25 cellular contexts compared by ENCODE assay signal in the genomic region with DNA sequence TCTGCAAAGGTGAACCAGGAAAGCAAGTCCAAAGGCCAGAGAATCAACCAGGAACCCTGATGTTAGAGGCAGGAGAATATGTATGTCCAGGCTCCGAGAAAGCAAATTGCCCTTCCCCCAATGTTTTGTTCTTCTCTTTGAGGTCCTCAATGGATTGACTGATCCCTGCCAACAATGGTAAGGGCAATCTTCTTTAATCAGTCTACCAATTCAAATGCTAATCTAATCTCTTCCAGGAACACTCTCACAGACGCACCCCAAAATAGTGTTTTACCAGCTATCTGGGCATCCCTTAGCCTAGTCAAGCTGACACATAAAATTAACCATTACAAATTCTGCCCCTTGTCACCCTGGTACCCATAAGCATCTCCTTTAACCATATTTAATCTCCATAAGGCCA.
A peak's percentile ranks its signal among the peaks of the same experiment; 100 is the strongest.
DNase-seq lines count a peak whose midpoint lies in the region; ATAC-seq and TF ChIP-seq lines count a peak whose summit lies in the region.
"Had no signal": no experiment of that assay in that cellular context is flagged by ENCODE, and none has a peak within 500 bp of the region (broad histone marks: within the 10 kb centered on the region; RNA-seq: fewer than 3 reads in every experiment).

No MANE protein-coding gene starts in this region.

- no peak overlapping the region for H3K4me3 Mint-ChIP-seq in activated CD4-positive, alpha-beta T cell treated with anti-CD3 and anti-CD28 coated beads, Interleukin-2, amount 10 ng/mL, durations not matched to agents 24 days and 14 days
- H3K4me3 Mint-ChIP-seq in activated CD4-positive, alpha-beta T cell treated with anti-CD3 and anti-CD28 coated beads, Interleukin-2, amount 10 ng/mL, durations not matched to agents 7 days and 5 days: no peak overlapping the region
- H3K4me3 Mint-ChIP-seq in CD4-positive, alpha-beta T cell: no peak overlapping the region
- no peak overlapping the region for H3K4me3 Mint-ChIP-seq in activated T-helper 1 cell treated with anti-CD3 and anti-CD28 coated beads, Interleukin-12 subunit alpha, Interleukin-12 subunit beta, Interleukin-2, Interleukin-4 antibody, amounts not matched to agents 30 ng/mL and 10 ng/mL and 1 ng/mL, durations not matched to agents 14 hours and 24 hours and 36 hours
- no peak overlapping the region for H3K4me3 Mint-ChIP-seq in neural progenitor cell
- H3K4me3 Mint-ChIP-seq: CD4-positive, CD25-positive, alpha-beta regulatory T cell; HFFc6 had no signal

- H3K4me2 ChIP-seq in neural progenitor cell: no peak overlapping the region
- H3K4me2 ChIP-seq: BLaER1 had no signal

- TF ChIP-seq CTCF in CD4-positive, alpha-beta T cell (IDR thresholded peaks at IDR 0.05): no peak
- TF ChIP-seq CTCF in neural progenitor cell (IDR thresholded peaks at IDR 0.05): no peak

- no peak for ATAC-seq in CD4-positive, alpha-beta T cell (ENCODE audit: poor library complexity)
- ATAC-seq in aorta (ENCODE audit: low FRiP score): no peak
- ATAC-seq in SK-N-SH treated with all-trans-retinoic acid at 6 μM for 48 hours: no peak
- ATAC-seq: PC-3, Right ventricle myocardium inferior had no signal

- peaks cover 72% of the 10 kb centered on the region for H3K36me3 Mint-ChIP-seq in activated CD4-positive, alpha-beta T cell treated with anti-CD3 and anti-CD28 coated beads, Interleukin-2, amount 10 ng/mL, durations not matched to agents 24 days and 14 days (ENCODE audit: low read depth)
- H3K36me3 Mint-ChIP-seq in activated CD4-positive, alpha-beta T cell treated with anti-CD3 and anti-CD28 coated beads, Interleukin-2, amount 10 ng/mL, durations not matched to agents 7 days and 5 days (ENCODE audit: low read depth): peaks cover 77% of the 10 kb centered on the region
- peaks cover 92% of the 10 kb centered on the region for H3K36me3 Mint-ChIP-seq in CD4-positive, alpha-beta T cell (ENCODE audit: low read depth)
- H3K36me3 Mint-ChIP-seq in activated T-helper 1 cell treated with anti-CD3 and anti-CD28 coated beads, Interleukin-12 subunit alpha, Interleukin-12 subunit beta, Interleukin-2, Interleukin-4 antibody, amounts not matched to agents 30 ng/mL and 10 ng/mL and 1 ng/mL, durations not matched to agents 14 hours and 24 hours and 36 hours (ENCODE audit: low read depth): peaks cover 58% of the 10 kb centered on the region
- H3K36me3 Mint-ChIP-seq in neural progenitor cell: peaks cover 19% of the 10 kb centered on the region

- intact Hi-C loops in activated CD4-positive, alpha-beta T cell treated with anti-CD3 and anti-CD28 coated beads, Interleukin-2, amount 10 ng/mL, durations not matched to agents 24 days and 14 days (cut with micrococcal nuclease): no loop called here
- intact Hi-C loops in CD4-positive, alpha-beta T cell (cut with DNase I, micrococcal nuclease): no loop called here
- intact Hi-C loops in activated T-helper 1 cell treated with anti-CD3 and anti-CD28 coated beads, Interleukin-12 subunit alpha, Interleukin-12 subunit beta, Interleukin-2, Interleukin-4 antibody, amounts not matched to agents 30 ng/mL and 10 ng/mL and 1 ng/mL, durations not matched to agents 14 hours and 24 hours and 36 hours (cut with micrococcal nuclease): no loop called here
- intact Hi-C loops in aorta (cut with DNase I): no loop called here

- CTCF ChIA-PET in activated CD4-positive, alpha-beta T cell treated with anti-CD3 and anti-CD28 coated beads, Interleukin-2, amount 10 ng/mL, durations not matched to agents 7 days and 5 days (lab: Charles Lee): no interaction called here
- CTCF ChIA-PET in CD4-positive, alpha-beta T cell (lab: Charles Lee): no interaction called here

- H3K4me1 ChIP-seq in neural progenitor cell (peaks cover 18% of the 10 kb centered on the region), aorta (ENCODE audit: control insufficient read depth in 1 of 2, insufficient read depth in 2 of 2, low read length in 2 of 2) (no peaks in the 10 kb centered on the region)
- H3K4me1 ChIP-seq: BLaER1, HAP-1 had no signal

- H3K4me3 ChIP-seq in neural progenitor cell: no peak overlapping the region
- H3K4me3 ChIP-seq in aorta (ENCODE audit: low read length in 2 of 2): no peak overlapping the region
- H3K4me3 ChIP-seq: BLaER1, HAP-1, MG63, SJCRH30 had no signal

- DNase-seq in activated CD4-positive, alpha-beta T cell treated with anti-CD3 and anti-CD28 coated beads, Interleukin-2, amount 10 ng/mL, durations not matched to agents 24 days and 14 days: no peak
- DNase-seq in activated CD4-positive, alpha-beta T cell treated with anti-CD3 and anti-CD28 coated beads, Interleukin-2, amount 10 ng/mL, durations not matched to agents 7 days and 5 days: no peak
- no peak for DNase-seq in CD4-positive, alpha-beta T cell
- no peak for DNase-seq in activated T-helper 1 cell treated with anti-CD3 and anti-CD28 coated beads, Interleukin-12 subunit alpha, Interleukin-12 subunit beta, Interleukin-2, Interleukin-4 antibody, amounts not matched to agents 30 ng/mL and 10 ng/mL and 1 ng/mL, durations not matched to agents 14 hours and 24 hours and 36 hours (ENCODE audit: low spot score)
- DNase-seq in neural progenitor cell (ENCODE audit: low spot score) (peak; percentile 42), aorta (no peak)
- DNase-seq: CD4-positive, CD25-positive, alpha-beta regulatory T cell; HFFc6; IMR-90; KG1; MG63; NCI-H1105 treated with DMSO at 0.1 percent for 48 hours; NCI-H146; NCI-H1930; NCI-H2107; NCI-H446; NCI-H524 treated with DMSO at 0.1 percent for 48 hours; NCI-H82; NK-92 treated with Interleukin-12 subunit alpha and Interleukin-12 subunit beta, amount 100 ng/mL, for 24 hours; PC-3; SJCRH30 had no signal

- H3K9ac ChIP-seq in neural progenitor cell: no peak overlapping the region
- H3K9ac ChIP-seq: BLaER1 had no signal

- no peaks in the 10 kb centered on the region for H3K79me2 ChIP-seq in neural progenitor cell (ENCODE audit: low read depth)

- no peaks in the 10 kb centered on the region for H3K9me3 ChIP-seq in CD4-positive, alpha-beta T cell (ENCODE audit: control insufficient read depth, low read length)
- H3K9me3 ChIP-seq in neural progenitor cell (ENCODE audit: low read depth) (no peaks in the 10 kb centered on the region), aorta (ENCODE audit: control insufficient read depth, low read length) (no peaks in the 10 kb centered on the region)
- H3K9me3 ChIP-seq: BLaER1, HAP-1, MG63, SJCRH30 had no signal

- no peaks in the 10 kb centered on the region for H3K36me3 ChIP-seq in neural progenitor cell
- H3K36me3 ChIP-seq in aorta (ENCODE audit: control insufficient read depth in 1 of 2, insufficient read depth in 2 of 2, low read length in 1 of 2): no peaks in the 10 kb centered on the region
- H3K36me3 ChIP-seq: HAP-1, MG63 had no signal

- no peaks in the 10 kb centered on the region for H3F3A ChIP-seq in neural progenitor cell (ENCODE audit: low read depth)

- H3K27ac Mint-ChIP-seq in activated CD4-positive, alpha-beta T cell treated with anti-CD3 and anti-CD28 coated beads, Interleukin-2, amount 10 ng/mL, durations not matched to agents 24 days and 14 days: peak overlapping the region; percentile 4
- H3K27ac Mint-ChIP-seq in activated CD4-positive, alpha-beta T cell treated with anti-CD3 and anti-CD28 coated beads, Interleukin-2, amount 10 ng/mL, durations not matched to agents 7 days and 5 days: no peak overlapping the region
- peak overlapping the region; percentile 40 for H3K27ac Mint-ChIP-seq in CD4-positive, alpha-beta T cell
- peak overlapping the region; percentile 2 for H3K27ac Mint-ChIP-seq in activated T-helper 1 cell treated with anti-CD3 and anti-CD28 coated beads, Interleukin-12 subunit alpha, Interleukin-12 subunit beta, Interleukin-2, Interleukin-4 antibody, amounts not matched to agents 30 ng/mL and 10 ng/mL and 1 ng/mL, durations not matched to agents 14 hours and 24 hours and 36 hours
- H3K27ac Mint-ChIP-seq in neural progenitor cell: no peak overlapping the region
- H3K27ac Mint-ChIP-seq: CD4-positive, CD25-positive, alpha-beta regulatory T cell; HFFc6 had no signal

- H3K27me3 ChIP-seq in CD4-positive, alpha-beta T cell (ENCODE audit: control insufficient read depth, insufficient read depth, low read length): no peaks in the 10 kb centered on the region
- H3K27me3 ChIP-seq in neural progenitor cell (no peaks in the 10 kb centered on the region), aorta (ENCODE audit: control insufficient read depth in 1 of 2, insufficient read depth in 2 of 2, low read length in 1 of 2) (no peaks in the 10 kb centered on the region)
- H3K27me3 ChIP-seq: BLaER1, MG63, SJCRH30 had no signal

- H3K27ac ChIP-seq in CD4-positive, alpha-beta T cell (ENCODE audit: low read depth, low read length): no peak overlapping the region
- H3K27ac ChIP-seq in neural progenitor cell (no peak overlapping the region), aorta (ENCODE audit: low read depth in 1 of 2, low read length in 2 of 2) (no peak overlapping the region)
- H3K27ac ChIP-seq: BLaER1, SJCRH30 had no signal

- 96% methylated on average over 2 of the region's 2 CpGs for WGBS in aorta, 2 donors

- POLR2A ChIA-PET in activated CD4-positive, alpha-beta T cell treated with anti-CD3 and anti-CD28 coated beads, Interleukin-2, amount 10 ng/mL, durations not matched to agents 7 days and 5 days (lab: Charles Lee): no interaction called here
- POLR2A ChIA-PET in CD4-positive, alpha-beta T cell (lab: Charles Lee): no interaction called here

- H3K9me3 Mint-ChIP-seq in activated CD4-positive, alpha-beta T cell treated with anti-CD3 and anti-CD28 coated beads, Interleukin-2, amount 10 ng/mL, durations not matched to agents 24 days and 14 days: no peaks in the 10 kb centered on the region
- peaks cover 5% of the 10 kb centered on the region for H3K9me3 Mint-ChIP-seq in activated CD4-positive, alpha-beta T cell treated with anti-CD3 and anti-CD28 coated beads, Interleukin-2, amount 10 ng/mL, durations not matched to agents 7 days and 5 days
- no peaks in the 10 kb centered on the region for H3K9me3 Mint-ChIP-seq in CD4-positive, alpha-beta T cell
- H3K9me3 Mint-ChIP-seq in activated T-helper 1 cell treated with anti-CD3 and anti-CD28 coated beads, Interleukin-12 subunit alpha, Interleukin-12 subunit beta, Interleukin-2, Interleukin-4 antibody, amounts not matched to agents 30 ng/mL and 10 ng/mL and 1 ng/mL, durations not matched to agents 14 hours and 24 hours and 36 hours: no peaks in the 10 kb centered on the region
- peaks cover 3% of the 10 kb centered on the region for H3K9me3 Mint-ChIP-seq in neural progenitor cell
- H3K9me3 Mint-ChIP-seq: CD4-positive, CD25-positive, alpha-beta regulatory T cell; HFFc6 had no signal

- H3K4me1 Mint-ChIP-seq in activated CD4-positive, alpha-beta T cell treated with anti-CD3 and anti-CD28 coated beads, Interleukin-2, amount 10 ng/mL, durations not matched to agents 24 days and 14 days: peaks cover 9% of the 10 kb centered on the region
- H3K4me1 Mint-ChIP-seq in activated CD4-positive, alpha-beta T cell treated with anti-CD3 and anti-CD28 coated beads, Interleukin-2, amount 10 ng/mL, durations not matched to agents 7 days and 5 days: peaks cover 2% of the 10 kb centered on the region
- H3K4me1 Mint-ChIP-seq in CD4-positive, alpha-beta T cell (ENCODE audit: low read depth): no peaks in the 10 kb centered on the region
- H3K4me1 Mint-ChIP-seq in activated T-helper 1 cell treated with anti-CD3 and anti-CD28 coated beads, Interleukin-12 subunit alpha, Interleukin-12 subunit beta, Interleukin-2, Interleukin-4 antibody, amounts not matched to agents 30 ng/mL and 10 ng/mL and 1 ng/mL, durations not matched to agents 14 hours and 24 hours and 36 hours (ENCODE audit: low read depth): peaks cover 14% of the 10 kb centered on the region
- H3K4me1 Mint-ChIP-seq in neural progenitor cell: peaks cover 14% of the 10 kb centered on the region

- H2AFZ ChIP-seq in neural progenitor cell (replicated peaks): no peak overlapping the region

- H4K20me1 ChIP-seq in neural progenitor cell (ENCODE audit: low read depth): no peaks in the 10 kb centered on the region
- H4K20me1 ChIP-seq: BLaER1 had no signal

- H3K27me3 Mint-ChIP-seq in activated CD4-positive, alpha-beta T cell treated with anti-CD3 and anti-CD28 coated beads, Interleukin-2, amount 10 ng/mL, durations not matched to agents 24 days and 14 days: no peaks in the 10 kb centered on the region
- H3K27me3 Mint-ChIP-seq in activated CD4-positive, alpha-beta T cell treated with anti-CD3 and anti-CD28 coated beads, Interleukin-2, amount 10 ng/mL, durations not matched to agents 7 days and 5 days: no peaks in the 10 kb centered on the region
- no peaks in the 10 kb centered on the region for H3K27me3 Mint-ChIP-seq in CD4-positive, alpha-beta T cell
- H3K27me3 Mint-ChIP-seq in activated T-helper 1 cell treated with anti-CD3 and anti-CD28 coated beads, Interleukin-12 subunit alpha, Interleukin-12 subunit beta, Interleukin-2, Interleukin-4 antibody, amounts not matched to agents 30 ng/mL and 10 ng/mL and 1 ng/mL, durations not matched to agents 14 hours and 24 hours and 36 hours (ENCODE audit: insufficient read depth): no peaks in the 10 kb centered on the region
- no peaks in the 10 kb centered on the region for H3K27me3 Mint-ChIP-seq in neural progenitor cell (ENCODE audit: insufficient read depth, low read depth)
- H3K27me3 Mint-ChIP-seq: CD4-positive, CD25-positive, alpha-beta regulatory T cell had no signal

Comparison
In these comparisons a context has a peak if more than half of its experiments do, and no peak if none do; other contexts are left out.
1. H3K27ac Mint-ChIP-seq: peak in activated CD4-positive, alpha-beta T cell treated with anti-CD3 and anti-CD28 coated beads, Interleukin-2, amount 10 ng/mL, durations not matched to agents 24 days and 14 days (single experiment), CD4-positive, alpha-beta T cell (single experiment) and activated T-helper 1 cell treated with anti-CD3 and anti-CD28 coated beads, Interleukin-12 subunit alpha, Interleukin-12 subunit beta, Interleukin-2, Interleukin-4 antibody, amounts not matched to agents 30 ng/mL and 10 ng/mL and 1 ng/mL, durations not matched to agents 14 hours and 24 hours and 36 hours (single experiment); none in activated CD4-positive, alpha-beta T cell treated with anti-CD3 and anti-CD28 coated beads, Interleukin-2, amount 10 ng/mL, durations not matched to agents 7 days and 5 days (single experiment) and neural progenitor cell (single experiment).